In the genomic region with DNA sequence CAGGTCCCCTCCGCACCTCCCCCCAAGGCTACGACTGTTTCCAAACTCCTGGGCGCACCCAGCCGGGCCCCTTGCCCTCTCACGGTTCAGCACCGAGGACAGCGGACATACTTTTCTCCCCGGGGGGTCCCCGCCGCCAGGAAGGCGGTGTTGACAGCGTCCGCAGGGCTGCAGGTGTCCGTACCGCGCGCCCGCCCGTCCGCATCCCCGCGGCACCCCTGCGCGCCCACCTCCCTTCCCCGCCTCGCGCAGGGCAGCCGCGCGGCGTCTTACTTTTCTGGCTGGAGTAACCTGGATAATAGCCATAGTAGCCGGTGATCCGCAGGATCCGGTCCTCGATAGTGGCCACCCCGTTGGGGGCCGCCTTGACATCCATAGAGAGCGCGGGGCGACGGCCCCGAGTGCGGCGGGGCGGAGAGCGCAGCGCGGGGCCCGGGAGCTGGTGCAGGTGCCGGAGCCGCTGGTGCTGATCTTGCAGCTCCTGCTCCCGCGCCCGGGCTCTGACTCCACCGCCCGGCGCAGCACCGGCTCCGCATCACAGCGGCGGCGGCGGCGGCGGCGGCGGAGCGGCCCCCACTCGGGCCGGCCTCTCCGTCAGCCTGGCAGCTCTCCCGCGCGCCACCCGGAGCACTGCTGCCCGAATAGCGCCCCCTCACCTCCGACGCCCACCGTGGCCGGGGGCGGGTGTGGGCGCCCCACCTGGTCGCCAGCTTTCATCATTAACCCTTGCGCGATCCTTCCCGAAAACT, we compare ENCODE assay signal across 10 cellular contexts. TPM values are rescaled to one million over a fixed set of nuclear protein-coding genes. Genes with fewer than 3 reads are reported as not detected.
A peak's percentile ranks its signal among the peaks of the same experiment; 100 is the strongest.
DNase-seq lines count a peak whose midpoint lies in the region; ATAC-seq, FAIRE-seq and TF ChIP-seq lines count a peak whose summit lies in the region.
"Had no signal": no experiment of that assay in that cellular context is flagged by ENCODE, and none has a peak within 500 bp of the region (broad histone marks: within the 10 kb centered on the region; RNA-seq: fewer than 3 reads in every experiment).

A gene (minus strand): TSS at position 643 of the 749 bp plus-strand sequence.

- peaks cover 71% of the 10 kb centered on the region for H3K27me3 Mint-ChIP-seq in mesothelial cell of epicardium (ENCODE audit: low read depth)

- WGBS in ectodermal cell, 2 experiments: 0 to 1% methylated on average over 87 of the region's 87 CpGs

- no peak for TF ChIP-seq CTCF in mesothelial cell of epicardium (IDR thresholded peaks at IDR 0.05; ENCODE audit: unreplicated experiment)

- H3K27ac ChIP-seq in HUES6 (ENCODE audit: low read depth, low read length) (no peak within 1 kb of the TSS), ectodermal cell (ENCODE audit: insufficient read depth, low read depth, low read length, poor library complexity, severe bottlenecking) (no peak within 1 kb of the TSS)

- peaks cover 7% of the 10 kb centered on the region; the same call in 1 of the 2 replicates for H3K4me1 ChIP-seq in HUES6 (ENCODE audit: control insufficient read depth, insufficient read depth, low read length)
- peaks cover 11% of the 10 kb centered on the region for H3K4me1 ChIP-seq in ectodermal cell (ENCODE audit: control insufficient read depth, insufficient read depth, low read length)

- H3K27me3 ChIP-seq in HUES6 (ENCODE audit: control insufficient read depth, insufficient read depth, low read length) (peaks cover 59% of the 10 kb centered on the region), ectodermal cell (ENCODE audit: control insufficient read depth, insufficient read depth, low read length, poor library complexity, severe bottlenecking) (peaks cover 44% of the 10 kb centered on the region)

- H3K9me3 ChIP-seq in HUES6 (ENCODE audit: control insufficient read depth, insufficient read depth, low read depth, low read length): no peaks in the 10 kb centered on the region
- no peaks in the 10 kb centered on the region for H3K9me3 ChIP-seq in ectodermal cell (ENCODE audit: control insufficient read depth, low read length)

- TF ChIP-seq POLR2A in H54 (IDR thresholded peaks at IDR 0.05; ENCODE audit: low read depth, low read length): no peak

- no peak for FAIRE-seq in H54 (lab: Jason Lieb, UNC)

- H3K9me3 Mint-ChIP-seq in mesothelial cell of epicardium: no peaks in the 10 kb centered on the region

- H3K4me3 Mint-ChIP-seq in mesothelial cell of epicardium: peak within 1 kb of the TSS; percentile 41

- H3K36me3 Mint-ChIP-seq in mesothelial cell of epicardium: no peaks in the 10 kb centered on the region

- no peak for ATAC-seq in HG03097 (IDR thresholded peaks at IDR 0.05; ENCODE audit: low FRiP score, unreplicated experiment)

- H3K4me3 ChIP-seq in HUES6 (ENCODE audit: low read depth, low read length): peak within 1 kb of the TSS; percentile 56
- peak within 1 kb of the TSS; percentile 40 for H3K4me3 ChIP-seq in ectodermal cell (ENCODE audit: insufficient read depth, low read depth, low read length)

- H3K4me1 Mint-ChIP-seq in mesothelial cell of epicardium: peaks cover 2% of the 10 kb centered on the region

- H3K36me3 ChIP-seq in HUES6 (ENCODE audit: control insufficient read depth, insufficient read depth, low read length) (no peaks in the 10 kb centered on the region), ectodermal cell (ENCODE audit: control insufficient read depth, insufficient read depth, low read length) (no peaks in the 10 kb centered on the region)

- no peak within 1 kb of the TSS for H3K27ac Mint-ChIP-seq in mesothelial cell of epicardium

- H3K9ac ChIP-seq in HUES6 (ENCODE audit: low read length): no peak within 1 kb of the TSS

- DNase-seq in COR-L47 (lab: John Stamatoyannopoulos, UW) (peak; percentile 45), mesothelial cell of epicardium (ENCODE audit: low spot score in 2 of 2, unreplicated experiment in 2 of 2) (peak; percentile 37 to 71), foreskin melanocyte (no peak), KG1 (lab: John Stamatoyannopoulos, UW) (no peak), H54 (ENCODE audit: insufficient read length, low spot score) (no peak)
- DNase-seq: effector memory CD4-positive, alpha-beta T cell; T1000 had no signal

RNA-seq across cellular contexts. Expression of the gene that starts here (rescaled TPM):
- polyA plus RNA-seq in ectodermal cell (2013, experiment 1 of 4): not detected
- polyA plus RNA-seq in ectodermal cell (2013, experiment 2 of 4): 0.18 TPM
- polyA plus RNA-seq in ectodermal cell (2013, experiment 3 of 4): not detected
- not detected for polyA plus RNA-seq in ectodermal cell (2013, experiment 4 of 4)
- not detected in 3 replicates for total RNA-seq in mesothelial cell of epicardium

Comparison
In these comparisons a context has a peak if more than half of its experiments do, and no peak if none do; other contexts are left out.
1. Peak in DNase-seq in mesothelial cell of epicardium; RNA of the gene not detected or under 1 TPM.